In genomic region chr20:39112196-39112743, GRCh38 we compare ENCODE assay signal across 8 cellular contexts.
A peak's percentile ranks its signal among the peaks of the same experiment; 100 is the strongest.
DNase-seq lines count a peak whose midpoint lies in the region; ATAC-seq lines count a peak whose summit lies in the region.

No MANE protein-coding gene starts in this region.

- DNase-seq in DMS53 (lab: John Stamatoyannopoulos, UW), result peak; percentile 69
- peak; percentile 17 for DNase-seq in HCEC 1CT
- DNase-seq in NCI-H510A (lab: John Stamatoyannopoulos, UW), result peak; percentile 56
- peak; percentile 78 to 90 for DNase-seq in T47D (ENCODE audit: low read depth in 1 of 2, low spot score in 1 of 2)
- DNase-seq in kidney glomerular epithelial cell (lab: John Stamatoyannopoulos, UW), result peak; percentile 59
- DNase-seq in cortex of kidney (lab: John Stamatoyannopoulos, UW), result no peak
- no peak for DNase-seq in hippocampal formation (lab: John Stamatoyannopoulos, UW)

- in situ Hi-C loops in T47D (cut with HindIII; ENCODE audit: low pct_unique_long_range_greater_than_20kb, low sequenced_read_pairs), result no loop called here

- no peak for ATAC-seq in HG03039 (IDR thresholded peaks at IDR 0.05; ENCODE audit: unreplicated experiment)

Comparison
In these comparisons a context has a peak if more than half of its experiments do, and no peak if none do; other contexts are left out.
1. DNase-seq: peak in DMS53 (single experiment), HCEC 1CT (single experiment), NCI-H510A (single experiment), T47D (2 of 2) and kidney glomerular epithelial cell (single experiment); none in cortex of kidney (single experiment) and hippocampal formation (0 of 2).